In genomic region chr22:45671051-45671782, GRCh38 we compare ENCODE assay signal across 8 cellular contexts. TPM values are rescaled to one million over a fixed set of nuclear protein-coding genes. Genes with fewer than 3 reads are reported as not detected.
A peak's percentile ranks its signal among the peaks of the same experiment; 100 is the strongest.
DNase-seq lines count a peak whose midpoint lies in the region; ATAC-seq and TF ChIP-seq lines count a peak whose summit lies in the region.

No MANE protein-coding gene starts in this region.

- H3K27ac Mint-ChIP-seq in chondrocyte (ENCODE audit: unreplicated experiment): peak overlapping the region; percentile 92

- no peak for TF ChIP-seq CTCF in LNCaP clone FGC (IDR thresholded peaks at IDR 0.05; ENCODE audit: control insufficient read depth, extremely low read depth, insufficient read depth)
- no peak for TF ChIP-seq CTCF in chondrocyte (IDR thresholded peaks at IDR 0.05)
- TF ChIP-seq CTCF in right lobe of liver (IDR thresholded peaks at IDR 0.05): no peak
- no peak for TF ChIP-seq CTCF in thyroid gland (IDR thresholded peaks at IDR 0.05)

- H3K36me3 Mint-ChIP-seq in chondrocyte (ENCODE audit: low read depth): no peaks in the 10 kb centered on the region

- peaks cover 43% of the 10 kb centered on the region for H3K4me1 Mint-ChIP-seq in chondrocyte (ENCODE audit: low read depth)

- peaks cover 3% of the 10 kb centered on the region for H3K27me3 Mint-ChIP-seq in chondrocyte (ENCODE audit: low read depth)

- H3K27me3 ChIP-seq in right lobe of liver (no peaks in the 10 kb centered on the region), thyroid gland (no peaks in the 10 kb centered on the region)

- H3K9me3 ChIP-seq in right lobe of liver (no peaks in the 10 kb centered on the region), thyroid gland (no peaks in the 10 kb centered on the region)

- TF ChIP-seq POLR2A in right lobe of liver (IDR thresholded peaks at IDR 0.05) (no peak), thyroid gland (IDR thresholded peaks at IDR 0.05) (no peak)

- H3K4me3 Mint-ChIP-seq in chondrocyte (ENCODE audit: unreplicated experiment): peak overlapping the region; percentile 83

- H3K4me3 ChIP-seq in LNCaP clone FGC (ENCODE audit: low read depth, low read length) (peak overlapping the region; percentile 96), right lobe of liver (peak overlapping the region; percentile 80 to 85 (median 85)), thyroid gland (replicated peaks in 1 of 3) (peak overlapping the region; percentile 41 to 64 (median 63))

- H3K4me1 ChIP-seq in right lobe of liver: peaks cover 0 to 27% (median 5%) of the 10 kb centered on the region in 4 donors
- peaks cover 21 to 24% of the 10 kb centered on the region in 2 donors for H3K4me1 ChIP-seq in thyroid gland

- DNase-seq in ELF-1 (ENCODE audit: low read depth, low spot score): peak; percentile 24
- no peak for DNase-seq in LNCaP clone FGC (ENCODE audit: low read depth)
- DNase-seq in chondrocyte (ENCODE audit: low spot score): no peak
- peak in 1 of 3 donors; percentile 69 for DNase-seq in right lobe of liver
- peak; percentile 10 to 14 for DNase-seq in thyroid gland
- DNase-seq in effector CD8-positive, alpha-beta T cell (lab: John Stamatoyannopoulos, UW): no peak
- no peak for DNase-seq in cortex of kidney (lab: John Stamatoyannopoulos, UW)

- intact Hi-C loops in right lobe of liver (cut with DNase I): no loop called here
- intact Hi-C loops in thyroid gland (cut with DNase I): no loop called here

- ATAC-seq in right lobe of liver (peak; percentile 9 to 22 (median 10)), HG03457 (IDR thresholded peaks at IDR 0.05; ENCODE audit: unreplicated experiment) (no peak)

- WGBS in right lobe of liver (ENCODE audit: insufficient coverage, low coverage, low lambda C conversion rate, missing lambda C conversion rate): under 1% methylated on average over 18 of the region's 32 CpGs
- WGBS in thyroid gland, 2 donors: 6 to 9% methylated on average over 21 to 31 of the region's 32 CpGs

- H3K36me3 ChIP-seq in right lobe of liver: no peaks in the 10 kb centered on the region
- H3K36me3 ChIP-seq in thyroid gland: no peaks in the 10 kb centered on the region

- no peaks in the 10 kb centered on the region for H3K9me3 Mint-ChIP-seq in chondrocyte (ENCODE audit: low read depth)

- H3K27ac ChIP-seq in right lobe of liver: peak overlapping the region; percentile 89 to 93 (median 91)
- peak overlapping the region; percentile 69 to 88 (median 85) for H3K27ac ChIP-seq in thyroid gland

RNA-seq across cellular contexts. Expression of gene ATXN10, which starts 0.4 kb away (rescaled TPM):
- total RNA-seq in chondrocyte (113 to 146 TPM (median 117 TPM) in 3 replicates), right lobe of liver (100 to 1,000 TPM in 1 of 6 experiments, 10 to 100 TPM in 5; 70.0 to 118 (median 84.3) TPM), thyroid gland (100 to 1,000 TPM; 110 to 145 (median 134) TPM)

Comparison
In these comparisons a context has a peak if more than half of its experiments do, and no peak if none do; other contexts are left out.
1. DNase-seq: peak in ELF-1 (single experiment) and thyroid gland (2 of 2); none in LNCaP clone FGC (single experiment), chondrocyte (single experiment), effector CD8-positive, alpha-beta T cell (single experiment) and cortex of kidney (single experiment).
2. Peak in every context shown above with its lines, with median percentiles within 50 percentile points of each other: H3K4me3 ChIP-seq.